19 cellular contexts compared by ENCODE assay signal in genomic region chr2:68417931-68418330, GRCh38. TPM values are rescaled to one million over a fixed set of nuclear protein-coding genes. Genes with fewer than 3 reads are reported as not detected.
DNase-seq lines count a peak whose midpoint lies in the region; ATAC-seq and TF ChIP-seq lines count a peak whose summit lies in the region.
"Had no signal": no experiment of that assay in that cellular context is flagged by ENCODE, and none has a peak within 500 bp of the region (broad histone marks: within the 10 kb centered on the region; RNA-seq: fewer than 3 reads in every experiment).

No MANE protein-coding gene starts in this region.

- no peak for ATAC-seq in DND-41 (ENCODE audit: insufficient read depth, low read depth)
- peak; percentile 46 for ATAC-seq in HG02852 (IDR thresholded peaks at IDR 0.05; ENCODE audit: unreplicated experiment)
- peak; percentile 62 to 69 (median 64) for ATAC-seq in natural killer cell
- no peak for ATAC-seq in GM21529 (IDR thresholded peaks at IDR 0.05; ENCODE audit: unreplicated experiment)
- no peak for ATAC-seq in gastrocnemius medialis
- ATAC-seq in left lung = no peak
- ATAC-seq: activated CD8-positive, alpha-beta T cell treated with anti-CD3 and anti-CD28 coated beads for 36 hours; stimulated activated naive CD8-positive, alpha-beta T cell treated with anti-CD3 and anti-CD28 coated beads, Interleukin-15, amount 100 ng/mL, for 72 hours had no signal

- peak overlapping the region; percentile 71 for H3K4me3 Mint-ChIP-seq in natural killer cell
- H3K4me3 Mint-ChIP-seq: activated CD8-positive, alpha-beta T cell treated with anti-CD3 and anti-CD28 coated beads for 36 hours; stimulated activated naive CD8-positive, alpha-beta T cell treated with anti-CD3 and anti-CD28 coated beads, Interleukin-15, amount 100 ng/mL, for 72 hours had no signal

- H3K9ac ChIP-seq in DND-41 (ENCODE audit: low read depth, low read length) = no peak overlapping the region
- H3K9ac ChIP-seq: parathyroid adenoma had no signal

- no peak overlapping the region for H3K4me2 ChIP-seq in DND-41 (ENCODE audit: insufficient read depth, low read length)

- no peaks in the 10 kb centered on the region for H3K9me3 Mint-ChIP-seq in natural killer cell
- H3K9me3 Mint-ChIP-seq: activated CD8-positive, alpha-beta T cell treated with anti-CD3 and anti-CD28 coated beads for 36 hours had no signal

- in situ Hi-C loops in gastrocnemius medialis (cut with MboI; ENCODE audit: low sequenced_read_pairs in 4 of 4) = no loop called here

- H3K27ac Mint-ChIP-seq in natural killer cell = peak overlapping the region; percentile 83 to 87
- H3K27ac Mint-ChIP-seq: activated CD8-positive, alpha-beta T cell treated with anti-CD3 and anti-CD28 coated beads for 36 hours had no signal

- intact Hi-C loops in natural killer cell (cut with micrococcal nuclease) (no loop called here), gastrocnemius medialis (cut with DNase I; ENCODE audit: low total_unique reads) (no loop called here), left lung (cut with DNase I) (no loop called here)

- H3K79me2 ChIP-seq in DND-41 (ENCODE audit: insufficient read depth, low read length) = no peaks in the 10 kb centered on the region
- H3K79me2 ChIP-seq: parathyroid adenoma had no signal

- H3K27me3 Mint-ChIP-seq in natural killer cell (ENCODE audit: low read depth in 2 of 2) = no peaks in the 10 kb centered on the region
- H3K27me3 Mint-ChIP-seq: activated CD8-positive, alpha-beta T cell treated with anti-CD3 and anti-CD28 coated beads for 36 hours; stimulated activated naive CD8-positive, alpha-beta T cell treated with anti-CD3 and anti-CD28 coated beads, Interleukin-15, amount 100 ng/mL, for 72 hours had no signal

- peaks cover 68 to 70% of the 10 kb centered on the region in 2 donors for H3K4me1 Mint-ChIP-seq in natural killer cell

- H3K9me3 ChIP-seq in DND-41 (ENCODE audit: insufficient read depth, low read length, severe bottlenecking) (no peaks in the 10 kb centered on the region), gastrocnemius medialis (no peaks in the 10 kb centered on the region), left lung (no peaks in the 10 kb centered on the region)
- H3K9me3 ChIP-seq: esophagus squamous epithelium had no signal

- TF ChIP-seq CTCF in DND-41 (IDR thresholded peaks at IDR 0.05; ENCODE audit: borderline replicate concordance, extremely low read depth, low read length, poor library complexity, severe bottlenecking) (no peak), natural killer cell (IDR thresholded peaks at IDR 0.05) (no peak), gastrocnemius medialis (IDR thresholded peaks at IDR 0.05 in 4 of 5, conservative IDR thresholded peaks at IDR 0.05 in 1 of 5) (no peak), left lung (IDR thresholded peaks at IDR 0.05) (no peak)

- TF ChIP-seq POLR2A in Raji (IDR thresholded peaks at IDR 0.05; ENCODE audit: insufficient read depth, low read depth, low read length) (peak; percentile 47; the same call in 1 of the 2 replicates), gastrocnemius medialis (IDR thresholded peaks at IDR 0.05) (no peak)

- H3K4me3 ChIP-seq in DND-41 (ENCODE audit: low read depth in 1 of 2, low read length in 2 of 2) (no peak overlapping the region), gastrocnemius medialis (no peak overlapping the region), left lung (no peak overlapping the region)
- H3K4me3 ChIP-seq: esophagus squamous epithelium had no signal

- H3K36me3 ChIP-seq in DND-41 (ENCODE audit: insufficient read depth, low read length) (no peaks in the 10 kb centered on the region), gastrocnemius medialis (no peaks in the 10 kb centered on the region), left lung (no peaks in the 10 kb centered on the region)
- H3K36me3 ChIP-seq: esophagus squamous epithelium had no signal

- H3K36me3 Mint-ChIP-seq in natural killer cell = no peaks in the 10 kb centered on the region

- H3K27ac ChIP-seq in DND-41 (ENCODE audit: low read length) = no peak overlapping the region
- H3K27ac ChIP-seq in gastrocnemius medialis = no peak overlapping the region
- no peak overlapping the region for H3K27ac ChIP-seq in left lung
- H3K27ac ChIP-seq: esophagus squamous epithelium, parathyroid adenoma had no signal

- H4K20me1 ChIP-seq in DND-41 (ENCODE audit: insufficient read depth, low read length) = no peaks in the 10 kb centered on the region

- H3K4me1 ChIP-seq in DND-41 (ENCODE audit: insufficient read depth, low read length) (peaks cover 35% of the 10 kb centered on the region), gastrocnemius medialis (no peaks in the 10 kb centered on the region), left lung (peaks cover 0 to under 1% of the 10 kb centered on the region in 2 donors)
- H3K4me1 ChIP-seq: parathyroid adenoma had no signal

- no peak for DNase-seq in DND-41
- DNase-seq in natural killer cell = no peak
- no peak for DNase-seq in NK-92 (lab: John Stamatoyannopoulos, UW; ENCODE audit: unreplicated experiment)
- no peak for DNase-seq in gastrocnemius medialis
- no peak for DNase-seq in left lung
- DNase-seq: activated CD8-positive, alpha-beta T cell treated with anti-CD3 and anti-CD28 coated beads for 36 hours; esophagus squamous epithelium; head of caudate nucleus; kidney; midbrain; NCI-H1048; NCI-H82; SHP77; stimulated activated naive CD8-positive, alpha-beta T cell treated with anti-CD3 and anti-CD28 coated beads, Interleukin-15, amount 100 ng/mL, for 72 hours had no signal

- H3K27me3 ChIP-seq in DND-41 (ENCODE audit: insufficient read depth, low read length, poor library complexity) = no peaks in the 10 kb centered on the region
- no peaks in the 10 kb centered on the region for H3K27me3 ChIP-seq in gastrocnemius medialis
- H3K27me3 ChIP-seq in left lung = no peaks in the 10 kb centered on the region
- H3K27me3 ChIP-seq: esophagus squamous epithelium had no signal

- peak overlapping the region; percentile 29; the same call in 1 of the 2 replicates for H2AFZ ChIP-seq in DND-41 (ENCODE audit: low read depth, low read length)
- H2AFZ ChIP-seq: parathyroid adenoma had no signal

RNA-seq across cellular contexts. Expression of gene FBXO48, which starts 49.2 kb away (rescaled TPM):
- 1 to 10 TPM in 2 of 3 donors, under 1 TPM in 1; 0.96 to 1.3 (median 1.1) TPM for total RNA-seq in natural killer cell
- 1 to 10 TPM; 1.1 to 1.9 (median 1.5) TPM for total RNA-seq in gastrocnemius medialis
- 1 to 10 TPM; 1.5 TPM for total RNA-seq in left lung

RNA-seq across cellular contexts. Expression of gene APLF, which starts 49.5 kb away (rescaled TPM):
- total RNA-seq in natural killer cell (1 to 10 TPM; 2.2 to 4.3 (median 3.8) TPM), gastrocnemius medialis (1 to 10 TPM; 2.3 to 4.8 (median 3.5) TPM), left lung (1 to 10 TPM; 3.6 to 4.3 TPM)

RNA-seq across cellular contexts. Expression of gene PLEK, which starts 52.8 kb away (rescaled TPM):
- total RNA-seq in natural killer cell (100 to 1,000 TPM; 307 to 368 (median 333) TPM), gastrocnemius medialis (1 to 10 TPM in 3 of 4 donors, under 1 TPM in 1; 0.68 to 4.7 (median 2.2) TPM), left lung (10 to 100 TPM; 20.2 to 67.3 TPM)
- total RNA-seq: Daoy had no signal

Comparison
In these comparisons a context has a peak if more than half of its experiments do, and no peak if none do; other contexts are left out.
1. ATAC-seq: peak in HG02852 (single experiment) and natural killer cell (3 of 3); none in DND-41 (single experiment), GM21529 (single experiment), gastrocnemius medialis (0 of 2) and left lung (single experiment).
2. RNA of gene PLEK, which starts 52.8 kb away (total RNA-seq): 307 to 368 TPM in natural killer cell; 20.2 to 67.3 TPM in left lung and 0.68 to 4.7 TPM in gastrocnemius medialis; every median in the first group is over 4 times any median in the second.